ENCODE assay signal across 8 cellular contexts in the genomic region with DNA sequence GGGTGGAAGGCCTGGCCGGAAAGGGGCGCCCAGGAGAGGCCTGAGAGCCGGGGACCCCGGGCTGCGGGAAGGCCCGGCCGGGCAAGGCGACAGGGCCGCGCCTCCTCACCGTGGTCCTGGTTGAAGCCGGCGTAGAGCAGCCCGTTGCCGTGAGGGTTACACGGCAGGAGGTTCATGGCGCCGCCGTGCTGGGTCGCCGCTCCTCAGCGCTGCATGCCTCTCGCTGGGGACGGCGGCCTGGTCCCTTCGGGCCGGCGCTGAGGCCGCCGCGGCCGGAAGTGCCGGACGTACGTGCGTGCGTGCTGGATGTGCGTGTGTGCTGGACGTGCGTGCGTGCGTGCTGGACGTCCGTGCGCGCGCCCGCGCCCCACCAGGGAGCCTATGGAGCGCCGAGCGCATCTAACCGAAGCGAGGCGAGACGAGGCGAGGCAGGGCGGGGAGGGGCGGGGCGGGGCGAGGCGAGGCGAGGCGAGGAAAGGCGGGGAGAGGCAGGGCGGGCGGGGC. TPM values are rescaled to one million over a fixed set of nuclear protein-coding genes. Genes with fewer than 3 reads are reported as not detected.
DNase-seq lines count a peak whose midpoint lies in the region; ATAC-seq lines count a peak whose summit lies in the region.

TSS of gene WDR45B (minus strand) at position 280 of the 504 bp plus-strand sequence. CDS start at position 176, 104 bp downstream.

- H3K27me3 ChIP-seq in CD4-positive, CD25-positive, alpha-beta regulatory T cell (ENCODE audit: control insufficient read depth, insufficient read depth, low read length) = no peaks in the 10 kb centered on the region

- peak within 1 kb of the TSS; percentile 26 to 82 (median 73) for H3K27ac Mint-ChIP-seq in CD4-positive, CD25-positive, alpha-beta regulatory T cell

- H3K9me3 Mint-ChIP-seq in CD4-positive, CD25-positive, alpha-beta regulatory T cell = peaks cover 0 to 1% (median 0%) of the 10 kb centered on the region in 7 donors

- peaks cover 5% of the 10 kb centered on the region for H3K27me3 Mint-ChIP-seq in CD4-positive, CD25-positive, alpha-beta regulatory T cell

- DNase-seq in CD4-positive, CD25-positive, alpha-beta regulatory T cell = peak; percentile 82 to 96 (median 86)
- peak; percentile 73 for DNase-seq in HS-5 (ENCODE audit: low read depth)
- peak; percentile 61 for DNase-seq in NK-92 (lab: John Stamatoyannopoulos, UW; ENCODE audit: unreplicated experiment)
- DNase-seq in activated CD8-positive, alpha-beta memory T cell treated with anti-CD3 and anti-CD28 coated beads for 24 hours = peak; percentile 92
- DNase-seq in effector CD8-positive, alpha-beta T cell (lab: John Stamatoyannopoulos, UW) = peak; percentile 83
- DNase-seq in lung microvascular endothelial cell (ENCODE audit: low read depth in 2 of 2) = peak; percentile 99
- peak; percentile 75 to 79 (median 78) for DNase-seq in stimulated activated CD4-positive, alpha-beta T cell treated with anti-CD3 and anti-CD28 coated beads, TNF-alpha, amount 100 ng/mL, for 4 hours (ENCODE audit: low read depth in 3 of 3)

- H3K9me3 ChIP-seq in CD4-positive, CD25-positive, alpha-beta regulatory T cell (ENCODE audit: control insufficient read depth in 2 of 2, low read length in 2 of 2) = no peaks in the 10 kb centered on the region

- peak within 1 kb of the TSS; percentile 86 to 94 (median 92) for H3K4me3 Mint-ChIP-seq in CD4-positive, CD25-positive, alpha-beta regulatory T cell

- peak within 1 kb of the TSS; percentile 94 for H3K27ac ChIP-seq in CD4-positive, CD25-positive, alpha-beta regulatory T cell (ENCODE audit: insufficient read depth, low read length, poor library complexity, severe bottlenecking)

- peaks cover 25% of the 10 kb centered on the region for H3K4me1 ChIP-seq in CD4-positive, CD25-positive, alpha-beta regulatory T cell (ENCODE audit: control insufficient read depth, insufficient read depth, low read length, poor library complexity, severe bottlenecking)

- H3K36me3 ChIP-seq in CD4-positive, CD25-positive, alpha-beta regulatory T cell (ENCODE audit: control insufficient read depth, insufficient read depth, low read length) = peaks cover 14% of the 10 kb centered on the region

- H3K36me3 Mint-ChIP-seq in CD4-positive, CD25-positive, alpha-beta regulatory T cell = no peaks in the 10 kb centered on the region

- peaks cover 9 to 30% (median 14%) of the 10 kb centered on the region in 4 donors for H3K4me1 Mint-ChIP-seq in CD4-positive, CD25-positive, alpha-beta regulatory T cell

- peak; percentile 90 to 92 for ATAC-seq in CD4-positive, CD25-positive, alpha-beta regulatory T cell (ENCODE audit: low read depth in 2 of 2)
- ATAC-seq in GM19467 (IDR thresholded peaks at IDR 0.05; ENCODE audit: unreplicated experiment) = peak; percentile 78

- H3K4me3 ChIP-seq in CD4-positive, CD25-positive, alpha-beta regulatory T cell (ENCODE audit: low read depth, low read length) = peak within 1 kb of the TSS; percentile 71

RNA-seq across cellular contexts. Expression of gene WDR45B, which starts in this region (rescaled TPM):
- total RNA-seq in CD4-positive, CD25-positive, alpha-beta regulatory T cell = 86.8 TPM
- polyA plus RNA-seq in CD4-positive, CD25-positive, alpha-beta regulatory T cell = 10 to 100 TPM; 35.1 to 45.2 (median 38.0) TPM
- total RNA-seq in lung microvascular endothelial cell = 50.8 and 69.8 TPM in 2 replicates

Comparison
In these comparisons a context has a peak if more than half of its experiments do, and no peak if none do; other contexts are left out.
1. Peak in every context shown above with its lines: DNase-seq, ATAC-seq, H3K4me3 ChIP-seq and H3K27ac ChIP-seq.